In genomic region chr1:1861761-1862310, GRCh38 we compare ENCODE assay signal across 3 cellular contexts. TPM values are rescaled to one million over a fixed set of nuclear protein-coding genes. Genes with fewer than 3 reads are reported as not detected.
"Had no signal": no experiment of that assay in that cellular context is flagged by ENCODE, and none has a peak within 500 bp of the region (broad histone marks: within the 10 kb centered on the region; RNA-seq: fewer than 3 reads in every experiment).

No MANE protein-coding gene starts in this region.

RNA-seq across cellular contexts. Expression of gene CALML6, which starts 53.2 kb away (rescaled TPM):
- total RNA-seq: epithelial cell of proximal tubule, lung microvascular endothelial cell had no signal

RNA-seq across cellular contexts. Expression of gene TMEM52, which starts 57.2 kb away (rescaled TPM):
- total RNA-seq: urinary bladder had no signal
